ENCODE assay signal across 7 cellular contexts in genomic region chr3:133572158-133573053, GRCh38. TPM values are rescaled to one million over a fixed set of nuclear protein-coding genes. Genes with fewer than 3 reads are reported as not detected.
DNase-seq lines count a peak whose midpoint lies in the region; ATAC-seq and TF ChIP-seq lines count a peak whose summit lies in the region.

No MANE protein-coding gene starts in this region.

- peaks cover 4% of the 10 kb centered on the region for H3K79me1 ChIP-seq in mesenchymal stem cell (replicated peaks; ENCODE audit: low read length, poor library complexity, severe bottlenecking)

- peak overlapping the region; percentile 85 to 99 (median 96) for H3K27ac Mint-ChIP-seq in brain

- H3K36me3 Mint-ChIP-seq in brain = peaks cover 24% of the 10 kb centered on the region

- H3K4me2 ChIP-seq in mesenchymal stem cell (ENCODE audit: low read length, poor library complexity, severe bottlenecking) = peak overlapping the region; percentile 79

- TF ChIP-seq CTCF in HL-60 (IDR thresholded peaks at IDR 0.05; ENCODE audit: insufficient read depth, low read length) = no peak
- TF ChIP-seq CTCF in brain (conservative IDR thresholded peaks at IDR 0.05) = no peak

- WGBS in mesenchymal stem cell = 90% methylated on average over 17 of the region's 19 CpGs

- H3K27me3 ChIP-seq in HL-60 (ENCODE audit: insufficient read depth, poor library complexity, severe bottlenecking) (no peaks in the 10 kb centered on the region), mesenchymal stem cell (ENCODE audit: control insufficient read depth in 1 of 2, insufficient read depth in 1 of 2, low read length in 2 of 2) (no peaks in the 10 kb centered on the region)

- no peak overlapping the region for H3K23ac ChIP-seq in mesenchymal stem cell (ENCODE audit: low read length in 2 of 2)

- DNase-seq in HL-60 (ENCODE audit: low read depth in 1 of 2, low spot score in 1 of 2) (peak; percentile 67 to 86), mesenchymal stem cell (peak; percentile 66), NCI-H524 treated with DMSO at 0.1 percent for 48 hours (lab: John Stamatoyannopoulos, UW) (no peak), cerebellar nuclear complex (lab: John Stamatoyannopoulos, UW) (no peak), SK-N-DZ (ENCODE audit: low spot score) (no peak)

- H3K14ac ChIP-seq in mesenchymal stem cell (ENCODE audit: low read length in 2 of 2) = no peak overlapping the region

- no peak overlapping the region for H2BK15ac ChIP-seq in mesenchymal stem cell (ENCODE audit: low read depth, poor library complexity, severe bottlenecking)

- H4K91ac ChIP-seq in mesenchymal stem cell (ENCODE audit: low read length) = no peak overlapping the region

- peak overlapping the region; percentile 67 for H2BK120ac ChIP-seq in mesenchymal stem cell (ENCODE audit: low read depth, low read length)

- no peak overlapping the region for H2AFZ ChIP-seq in mesenchymal stem cell (ENCODE audit: low read depth, low read length)

- H3K9ac ChIP-seq in mesenchymal stem cell (ENCODE audit: low read length) = peak overlapping the region; percentile 84

- peak overlapping the region; percentile 34 to 76 for H3K18ac ChIP-seq in mesenchymal stem cell (ENCODE audit: low read depth in 1 of 2, low read length in 2 of 2)

- H3K4ac ChIP-seq in mesenchymal stem cell (ENCODE audit: low read depth in 1 of 2, low read length in 2 of 2) = no peak overlapping the region

- no peaks in the 10 kb centered on the region for H3K9me3 ChIP-seq in mesenchymal stem cell (ENCODE audit: control insufficient read depth, low read length)

- H2BK5ac ChIP-seq in mesenchymal stem cell (ENCODE audit: low read depth, low read length, poor library complexity, severe bottlenecking) = peak overlapping the region; percentile 58

- peaks cover 9% of the 10 kb centered on the region for H3K4me1 ChIP-seq in mesenchymal stem cell (ENCODE audit: control insufficient read depth, insufficient read depth, low read depth, low read length)

- peak; percentile 22 for ATAC-seq in GM18870 (IDR thresholded peaks at IDR 0.05; ENCODE audit: unreplicated experiment)

- H3K27me3 Mint-ChIP-seq in brain = peaks cover 6% of the 10 kb centered on the region

- H3K4me1 Mint-ChIP-seq in brain = peaks cover 53% of the 10 kb centered on the region

- H3K4me3 ChIP-seq in HL-60 (replicated peaks; ENCODE audit: insufficient read depth, low read length) (peak overlapping the region; percentile 28), mesenchymal stem cell (ENCODE audit: insufficient read depth in 1 of 2, low read depth in 1 of 2, low read length in 2 of 2) (peak overlapping the region in 1 of 2 experiments; percentile 69)

- H3K36me3 ChIP-seq in mesenchymal stem cell (ENCODE audit: control insufficient read depth in 1 of 2, insufficient read depth in 2 of 2, low read depth in 1 of 2, low read length in 2 of 2) = peaks cover 0 to 22% of the 10 kb centered on the region in 2 experiments

- H3K4me3 Mint-ChIP-seq in brain = peak overlapping the region; percentile 81 to 95 (median 88)

- peak overlapping the region; percentile 45 for H2AK5ac ChIP-seq in mesenchymal stem cell (ENCODE audit: low read length, severe bottlenecking)

- peak overlapping the region; percentile 43 to 61 for H2BK12ac ChIP-seq in mesenchymal stem cell (ENCODE audit: low read length in 2 of 2)

- H3K27ac ChIP-seq in HL-60 (replicated peaks) (peak overlapping the region; percentile 98), mesenchymal stem cell (ENCODE audit: low read length, poor library complexity, severe bottlenecking) (peak overlapping the region; percentile 91)

- H3K9me3 Mint-ChIP-seq in brain = peaks cover 0 to 5% (median 0%) of the 10 kb centered on the region in 5 experiments

- H4K8ac ChIP-seq in mesenchymal stem cell (ENCODE audit: low read length) = peak overlapping the region; percentile 84

RNA-seq across cellular contexts. Expression of gene CDV3, which starts 1.1 kb away (rescaled TPM):
- 61.4 TPM for polyA plus RNA-seq in brain (ENCODE audit: insufficient read depth, low read depth, low replicate concordance)
- 149 TPM for polyA plus RNA-seq in mesenchymal stem cell (2013, experiment 1 of 2)
- polyA plus RNA-seq in mesenchymal stem cell (2013, experiment 2 of 2) = 153 TPM
- polyA plus RNA-seq in SK-N-DZ (2014; cell fraction: cytosol; rRNA removed) = 100 and 103 TPM in 2 replicates
- 41.9 and 52.2 TPM in 2 replicates for polyA plus RNA-seq in SK-N-DZ (2014; cell fraction: nucleus; rRNA removed)

Comparison
In these comparisons a context has a peak if more than half of its experiments do, and no peak if none do; other contexts are left out.
1. DNase-seq: peak in HL-60 (2 of 2) and mesenchymal stem cell (single experiment); none in NCI-H524 treated with DMSO at 0.1 percent for 48 hours (single experiment), cerebellar nuclear complex (0 of 2) and SK-N-DZ (single experiment).